In the genomic region with DNA sequence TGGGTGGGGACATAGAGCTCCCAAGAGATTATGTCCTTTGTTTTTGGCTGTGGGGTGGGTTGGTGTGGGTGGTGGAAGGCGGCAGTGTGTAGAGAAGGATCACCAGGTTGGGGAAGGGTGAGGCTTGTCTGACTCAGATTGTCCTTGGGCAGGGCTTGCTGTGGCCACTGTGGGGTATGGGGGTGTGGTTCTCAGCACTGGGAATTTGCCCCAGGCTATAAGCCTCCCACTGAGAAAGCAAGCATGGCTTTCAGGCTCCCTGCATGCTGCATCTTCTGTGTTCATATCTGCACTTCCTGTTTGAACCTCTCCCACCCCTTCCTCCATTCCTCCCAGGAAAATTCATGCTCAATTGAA, we compare ENCODE assay signal across 8 cellular contexts. TPM values are rescaled to one million over a fixed set of nuclear protein-coding genes. Genes with fewer than 3 reads are reported as not detected.
DNase-seq lines count a peak whose midpoint lies in the region; ATAC-seq and TF ChIP-seq lines count a peak whose summit lies in the region.

No MANE protein-coding gene starts in this region.

- H3K4me3 ChIP-seq in OCI-LY1 (ENCODE audit: low read depth, low read length, poor library complexity, severe bottlenecking) (no peak overlapping the region), trophoblast cell (ENCODE audit: low read depth, low read length) (no peak overlapping the region)

- H3K4me1 Mint-ChIP-seq in natural killer cell treated with Interleukin-12 subunit alpha and Interleukin-12 subunit beta and Interleukin-15 and Interleukin-18, amount 100 ng/mL, for 72 hours (ENCODE audit: low read depth in 2 of 2): peaks cover 41 to 51% of the 10 kb centered on the region in 2 donors
- H3K4me1 Mint-ChIP-seq in natural killer cell: peaks cover 28 to 37% of the 10 kb centered on the region in 2 donors
- H3K4me1 Mint-ChIP-seq in dendritic cell treated with granulocyte-macrophage colony-stimulating factor and Interleukin-4, amounts not matched to agents 40 ng/mL and 50 ng/mL, for 4 days (ENCODE audit: low read depth): peaks cover 49% of the 10 kb centered on the region

- peak overlapping the region; percentile 95 for H2BK12ac ChIP-seq in trophoblast cell (ENCODE audit: low read length)

- peak overlapping the region; percentile 25 to 47 for H3K27ac Mint-ChIP-seq in natural killer cell treated with Interleukin-12 subunit alpha and Interleukin-12 subunit beta and Interleukin-15 and Interleukin-18, amount 100 ng/mL, for 72 hours
- no peak overlapping the region for H3K27ac Mint-ChIP-seq in natural killer cell
- H3K27ac Mint-ChIP-seq in dendritic cell treated with granulocyte-macrophage colony-stimulating factor and Interleukin-4, amounts not matched to agents 40 ng/mL and 50 ng/mL, for 4 days: peak overlapping the region; percentile 36

- peak overlapping the region; percentile 97 for H2BK120ac ChIP-seq in trophoblast cell (ENCODE audit: insufficient read depth, low read length, poor library complexity)

- no peaks in the 10 kb centered on the region for H4K20me1 ChIP-seq in OCI-LY1 (ENCODE audit: insufficient read depth, low read length)

- no peak overlapping the region for H3K23ac ChIP-seq in trophoblast cell (ENCODE audit: low read length)

- ATAC-seq in natural killer cell treated with Interleukin-12 subunit alpha and Interleukin-12 subunit beta and Interleukin-15 and Interleukin-18, amount 100 ng/mL, for 72 hours: peak in 1 of 2 donors; percentile 75
- ATAC-seq in natural killer cell (no peak), GM21786 (IDR thresholded peaks at IDR 0.05; ENCODE audit: unreplicated experiment) (no peak), GM19455 (IDR thresholded peaks at IDR 0.05; ENCODE audit: unreplicated experiment) (no peak)

- peak overlapping the region; percentile 55 for H4K12ac ChIP-seq in trophoblast cell (ENCODE audit: low read depth, low read length)

- H4K91ac ChIP-seq in trophoblast cell (ENCODE audit: low read depth, low read length): peak overlapping the region; percentile 96

- peaks cover 52% of the 10 kb centered on the region for H3K79me2 ChIP-seq in OCI-LY1 (ENCODE audit: insufficient read depth, low read length)
- peaks cover 18% of the 10 kb centered on the region for H3K79me2 ChIP-seq in trophoblast cell (ENCODE audit: control insufficient read depth, insufficient read depth, low read length, poor library complexity)

- H3K9me3 Mint-ChIP-seq in natural killer cell treated with Interleukin-12 subunit alpha and Interleukin-12 subunit beta and Interleukin-15 and Interleukin-18, amount 100 ng/mL, for 72 hours: peaks cover 2% of the 10 kb centered on the region
- H3K9me3 Mint-ChIP-seq in natural killer cell: no peaks in the 10 kb centered on the region
- no peaks in the 10 kb centered on the region for H3K9me3 Mint-ChIP-seq in dendritic cell treated with granulocyte-macrophage colony-stimulating factor and Interleukin-4, amounts not matched to agents 40 ng/mL and 50 ng/mL, for 4 days

- WGBS in trophoblast cell (ENCODE audit: extremely low coverage, insufficient coverage, insufficient read length): no CpG with 5 or more reads among the region's 1 CpG

- H3K4me3 Mint-ChIP-seq in natural killer cell treated with Interleukin-12 subunit alpha and Interleukin-12 subunit beta and Interleukin-15 and Interleukin-18, amount 100 ng/mL, for 72 hours: no peak overlapping the region
- no peak overlapping the region for H3K4me3 Mint-ChIP-seq in natural killer cell
- no peak overlapping the region for H3K4me3 Mint-ChIP-seq in dendritic cell treated with granulocyte-macrophage colony-stimulating factor and Interleukin-4, amounts not matched to agents 40 ng/mL and 50 ng/mL, for 4 days

- peak overlapping the region; percentile 85 for H4K8ac ChIP-seq in trophoblast cell (ENCODE audit: low read depth, low read length)

- no peaks in the 10 kb centered on the region for H3K9me3 ChIP-seq in OCI-LY1 (ENCODE audit: low read length)
- H3K9me3 ChIP-seq in trophoblast cell (ENCODE audit: insufficient read depth, low read depth, low read length): no peaks in the 10 kb centered on the region

- H3K9ac ChIP-seq in OCI-LY1 (ENCODE audit: low read length): no peak overlapping the region
- H3K9ac ChIP-seq in trophoblast cell (ENCODE audit: low read length): no peak overlapping the region

- H3K27me3 ChIP-seq in OCI-LY1 (ENCODE audit: insufficient read depth, low read length) (no peaks in the 10 kb centered on the region), trophoblast cell (ENCODE audit: insufficient read depth, low read length) (no peaks in the 10 kb centered on the region)

- H3K18ac ChIP-seq in trophoblast cell (ENCODE audit: low read length): peak overlapping the region; percentile 92

- H3F3A ChIP-seq in OCI-LY1 (ENCODE audit: insufficient read depth, low read length): no peaks in the 10 kb centered on the region

- H3K36me3 Mint-ChIP-seq in natural killer cell treated with Interleukin-12 subunit alpha and Interleukin-12 subunit beta and Interleukin-15 and Interleukin-18, amount 100 ng/mL, for 72 hours: peaks cover 9% of the 10 kb centered on the region
- H3K36me3 Mint-ChIP-seq in natural killer cell: no peaks in the 10 kb centered on the region
- H3K36me3 Mint-ChIP-seq in dendritic cell treated with granulocyte-macrophage colony-stimulating factor and Interleukin-4, amounts not matched to agents 40 ng/mL and 50 ng/mL, for 4 days (ENCODE audit: low read depth): peaks cover 22% of the 10 kb centered on the region

- H2BK5ac ChIP-seq in trophoblast cell (ENCODE audit: low read depth, low read length, poor library complexity): peak overlapping the region; percentile 88

- intact Hi-C loops in natural killer cell (cut with micrococcal nuclease): no loop called here
- intact Hi-C loops in dendritic cell treated with granulocyte-macrophage colony-stimulating factor and Interleukin-4, amounts not matched to agents 40 ng/mL and 50 ng/mL, for 4 days (cut with micrococcal nuclease): no loop called here

- H3K9me2 ChIP-seq in OCI-LY1 (ENCODE audit: low read depth, low read length): no peaks in the 10 kb centered on the region

- TF ChIP-seq CTCF in natural killer cell (IDR thresholded peaks at IDR 0.05): no peak
- no peak for TF ChIP-seq CTCF in OCI-LY1 (IDR thresholded peaks at IDR 0.05; ENCODE audit: low read length)

- peak overlapping the region; percentile 90 for H3K4ac ChIP-seq in trophoblast cell (ENCODE audit: low read depth, low read length)

- DNase-seq in natural killer cell treated with Interleukin-12 subunit alpha and Interleukin-12 subunit beta and Interleukin-15 and Interleukin-18, amount 100 ng/mL, for 72 hours (ENCODE audit: low spot score): no peak
- no peak for DNase-seq in natural killer cell
- peak; percentile 71 to 83 for DNase-seq in trophoblast cell
- no peak for DNase-seq in hypothalamus (lab: John Stamatoyannopoulos, UW)

- no peaks in the 10 kb centered on the region for H3K27me3 Mint-ChIP-seq in natural killer cell treated with Interleukin-12 subunit alpha and Interleukin-12 subunit beta and Interleukin-15 and Interleukin-18, amount 100 ng/mL, for 72 hours
- H3K27me3 Mint-ChIP-seq in natural killer cell (ENCODE audit: low read depth in 2 of 2): no peaks in the 10 kb centered on the region
- H3K27me3 Mint-ChIP-seq in dendritic cell treated with granulocyte-macrophage colony-stimulating factor and Interleukin-4, amounts not matched to agents 40 ng/mL and 50 ng/mL, for 4 days: no peaks in the 10 kb centered on the region

- H3K27ac ChIP-seq in OCI-LY1 (ENCODE audit: low read depth, low read length, poor library complexity, severe bottlenecking): peak overlapping the region; percentile 64
- peak overlapping the region; percentile 94 for H3K27ac ChIP-seq in trophoblast cell (ENCODE audit: low read depth, low read length)

- H3K4me1 ChIP-seq in OCI-LY1 (ENCODE audit: insufficient read depth, low read length, severe bottlenecking): peaks cover 51% of the 10 kb centered on the region
- peaks cover 33 to 42% of the 10 kb centered on the region in 2 experiments for H3K4me1 ChIP-seq in trophoblast cell (ENCODE audit: control insufficient read depth in 1 of 2, insufficient read depth in 2 of 2, low read length in 2 of 2)

- peak overlapping the region; percentile 94 for H2AK5ac ChIP-seq in trophoblast cell (ENCODE audit: low read length)

- H3K36me3 ChIP-seq in OCI-LY1 (ENCODE audit: insufficient read depth, low read length) (peaks cover 14% of the 10 kb centered on the region; the same call in 1 of the 2 replicates), trophoblast cell (ENCODE audit: control insufficient read depth in 1 of 2, insufficient read depth in 2 of 2, low read length in 2 of 2) (no peaks in the 10 kb centered on the region)

- peaks cover 43% of the 10 kb centered on the region for H3K79me1 ChIP-seq in trophoblast cell (ENCODE audit: low read length)

- H3K4me2 ChIP-seq in OCI-LY1 (ENCODE audit: low read length) (peak overlapping the region; percentile 26; the same call in 1 of the 2 replicates), trophoblast cell (ENCODE audit: low read length) (peak overlapping the region; percentile 24)

- H2AFZ ChIP-seq in OCI-LY1 (ENCODE audit: low read length) (no peak overlapping the region), trophoblast cell (ENCODE audit: insufficient read depth, low read length, poor library complexity) (peak overlapping the region; percentile 44)

- H3K14ac ChIP-seq in trophoblast cell (ENCODE audit: low read length): peak overlapping the region; percentile 91

RNA-seq across cellular contexts. Expression of gene DNAJC15, which starts 34.9 kb away (rescaled TPM):
- 10 to 100 TPM; 17.6 to 21.0 TPM for total RNA-seq in natural killer cell treated with Interleukin-12 subunit alpha and Interleukin-12 subunit beta and Interleukin-15 and Interleukin-18, amount 100 ng/mL, for 72 hours
- total RNA-seq in natural killer cell: 1 to 10 TPM; 7.7 to 10.0 (median 8.3) TPM
- polyA plus RNA-seq in trophoblast cell (2013): 13.2 and 13.3 TPM in 2 replicates

Comparison
In these comparisons a context has a peak if more than half of its experiments do, and no peak if none do; other contexts are left out.
1. H3K27ac Mint-ChIP-seq: peak in natural killer cell treated with Interleukin-12 subunit alpha and Interleukin-12 subunit beta and Interleukin-15 and Interleukin-18, amount 100 ng/mL, for 72 hours (2 of 2) and dendritic cell treated with granulocyte-macrophage colony-stimulating factor and Interleukin-4, amounts not matched to agents 40 ng/mL and 50 ng/mL, for 4 days (single experiment); none in natural killer cell (0 of 2).
2. DNase-seq: peak in trophoblast cell (2 of 2); none in natural killer cell treated with Interleukin-12 subunit alpha and Interleukin-12 subunit beta and Interleukin-15 and Interleukin-18, amount 100 ng/mL, for 72 hours (single experiment), natural killer cell (single experiment) and hypothalamus (0 of 51).